ENCODE assay signal across 15 cellular contexts in the genomic region with DNA sequence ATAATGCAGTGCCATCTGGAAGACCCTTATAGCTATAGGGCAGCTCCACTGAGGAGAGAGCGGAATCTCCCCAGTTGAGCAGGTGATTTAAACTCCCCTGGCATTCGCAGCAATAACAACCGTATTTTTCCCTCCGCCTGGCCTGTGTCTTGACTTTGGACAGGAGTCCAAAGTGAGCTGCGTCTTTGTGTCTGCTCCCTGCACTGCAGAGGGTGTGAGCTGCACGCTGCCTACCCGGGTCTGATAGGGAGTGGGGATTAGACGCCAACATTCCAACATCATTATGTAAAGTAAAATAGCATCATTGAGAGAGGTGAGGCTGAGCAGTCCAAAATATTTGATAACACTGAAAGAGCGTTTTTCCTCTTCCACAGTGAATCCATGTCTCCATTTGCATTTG.
A peak's percentile ranks its signal among the peaks of the same experiment; 100 is the strongest.
DNase-seq lines count a peak whose midpoint lies in the region; ATAC-seq, FAIRE-seq and TF ChIP-seq lines count a peak whose summit lies in the region.
"Had no signal": no experiment of that assay in that cellular context is flagged by ENCODE, and none has a peak within 500 bp of the region (broad histone marks: within the 10 kb centered on the region; RNA-seq: fewer than 3 reads in every experiment).

No MANE protein-coding gene starts in this region.

- H3K4me1 ChIP-seq in small intestine (ENCODE audit: control insufficient read depth in 2 of 2, insufficient read depth in 1 of 2, low read depth in 1 of 2, low read length in 1 of 2), result no peaks in the 10 kb centered on the region
- H3K4me1 ChIP-seq: A549 had no signal

- no peaks in the 10 kb centered on the region for H3K9me3 ChIP-seq in small intestine (ENCODE audit: control insufficient read depth, low read depth)
- H3K9me3 ChIP-seq: A549 had no signal

- peak overlapping the region; percentile 94 for H3K27ac Mint-ChIP-seq in mesothelial cell of epicardium

- FAIRE-seq in small intestine (lab: Jason Lieb, UNC), result no peak
- FAIRE-seq: A549 had no signal

- H3K27ac ChIP-seq in small intestine (ENCODE audit: low read depth in 1 of 2, low read length in 1 of 2), result no peak overlapping the region
- H3K27ac ChIP-seq: A549, C4-2B had no signal

- peak; percentile 87 to 95 for ATAC-seq in left cardiac atrium
- ATAC-seq in HG02973 (IDR thresholded peaks at IDR 0.05; ENCODE audit: unreplicated experiment), result no peak
- ATAC-seq: A549, PC-3 had no signal

- peaks cover 12% of the 10 kb centered on the region for H3K4me1 Mint-ChIP-seq in mesothelial cell of epicardium

- H3K4me3 ChIP-seq in small intestine (ENCODE audit: low read depth in 1 of 2, low read length in 2 of 2), result no peak overlapping the region
- H3K4me3 ChIP-seq: A549 had no signal

- 12 to 58% (median 27%) methylated on average over 9 of the region's 9 CpGs for WGBS in small intestine, 3 donors

- no peaks in the 10 kb centered on the region for H3K9me3 Mint-ChIP-seq in mesothelial cell of epicardium

- peaks cover 32% of the 10 kb centered on the region for H3K27me3 Mint-ChIP-seq in mesothelial cell of epicardium (ENCODE audit: low read depth)

- peak; percentile 11 for DNase-seq in astrocyte of the hippocampus (ENCODE audit: low read depth, low spot score)
- peak; percentile 68 for DNase-seq in left cardiac atrium
- no peak for DNase-seq in mesothelial cell of epicardium (ENCODE audit: low spot score in 2 of 2, unreplicated experiment in 2 of 2)
- DNase-seq in small intestine, result peak; percentile 91
- no peak for DNase-seq in stimulated activated CD4-positive, alpha-beta T cell treated with anti-CD3 and anti-CD28 coated beads, Interleukin-15, amount 100 ng/mL, for 24 hours
- DNase-seq in GF-D8 (lab: John Stamatoyannopoulos, UW), result no peak
- DNase-seq: EL, GOT3, KBM-7, NCI-H1092, NCI-H69, PC-3 had no signal

- no peaks in the 10 kb centered on the region for H3K27me3 ChIP-seq in small intestine (ENCODE audit: control insufficient read depth in 2 of 2, insufficient read depth in 2 of 2, low read length in 2 of 2)

- no peak overlapping the region for H3K4me3 Mint-ChIP-seq in mesothelial cell of epicardium

- intact Hi-C loops in left cardiac atrium (cut with DNase I), result no loop called here

- H3K36me3 ChIP-seq in small intestine (ENCODE audit: control insufficient read depth in 2 of 2, insufficient read depth in 2 of 2, low read length in 2 of 2), result no peaks in the 10 kb centered on the region

- H3K36me3 Mint-ChIP-seq in mesothelial cell of epicardium, result no peaks in the 10 kb centered on the region

- no peak for TF ChIP-seq CTCF in mesothelial cell of epicardium (IDR thresholded peaks at IDR 0.05; ENCODE audit: unreplicated experiment)

Comparison
In these comparisons a context has a peak if more than half of its experiments do, and no peak if none do; other contexts are left out.
1. DNase-seq: peak in astrocyte of the hippocampus (single experiment), left cardiac atrium (single experiment) and small intestine (single experiment); none in mesothelial cell of epicardium (0 of 2), stimulated activated CD4-positive, alpha-beta T cell treated with anti-CD3 and anti-CD28 coated beads, Interleukin-15, amount 100 ng/mL, for 24 hours (single experiment) and GF-D8 (single experiment).